ENCODE assay signal across 24 cellular contexts in the genomic region with DNA sequence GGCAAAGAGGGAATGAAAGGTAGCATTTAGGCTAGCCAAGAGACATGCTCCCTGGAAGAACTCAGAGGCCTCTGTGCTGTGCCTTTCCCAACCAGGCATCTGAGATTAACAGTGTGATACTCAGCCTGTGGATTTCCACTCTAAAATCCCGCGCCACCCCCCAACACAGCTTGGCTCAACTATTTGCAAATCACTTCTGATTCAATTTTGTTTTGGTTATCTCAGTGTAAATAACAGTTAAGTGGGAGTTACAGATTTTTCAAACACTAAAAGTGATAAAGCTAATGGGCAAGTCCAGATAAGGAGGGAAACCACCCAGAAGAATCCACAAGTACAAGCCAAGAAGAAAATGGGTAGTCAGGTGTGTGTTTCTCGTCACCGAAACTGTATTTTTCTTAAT. TPM values are rescaled to one million over a fixed set of nuclear protein-coding genes. Genes with fewer than 3 reads are reported as not detected.
DNase-seq lines count a peak whose midpoint lies in the region; ATAC-seq and TF ChIP-seq lines count a peak whose summit lies in the region.
"Had no signal": no experiment of that assay in that cellular context is flagged by ENCODE, and none has a peak within 500 bp of the region (broad histone marks: within the 10 kb centered on the region; RNA-seq: fewer than 3 reads in every experiment).

No MANE protein-coding gene starts in this region.

- H3K18ac ChIP-seq in mesendoderm (ENCODE audit: low read length): no peak overlapping the region

- H3K9me3 ChIP-seq in right atrium auricular region: no peaks in the 10 kb centered on the region
- H3K9me3 ChIP-seq: lower lobe of right lung, prostate gland, vagina had no signal

- H3K9me3 Mint-ChIP-seq in T-helper 2 cell treated with Interferon-gamma antibody and Interleukin-4, amounts not matched to agents 5 μg/mL and 100 μg/mL, for 36 hours: no peaks in the 10 kb centered on the region
- no peaks in the 10 kb centered on the region for H3K9me3 Mint-ChIP-seq in type B pancreatic cell
- H3K9me3 Mint-ChIP-seq: activated B cell treated with CpG ODN at 0.5 μM for 24 hours; activated CD8-positive, alpha-beta T cell treated with anti-CD3 and anti-CD28 coated beads for 36 hours; HFFc6; naive thymus-derived CD8-positive, alpha-beta T cell had no signal

- no peak overlapping the region for H3K27ac Mint-ChIP-seq in T-helper 2 cell treated with Interferon-gamma antibody and Interleukin-4, amounts not matched to agents 5 μg/mL and 100 μg/mL, for 36 hours
- no peak overlapping the region for H3K27ac Mint-ChIP-seq in type B pancreatic cell
- H3K27ac Mint-ChIP-seq: activated CD8-positive, alpha-beta T cell treated with anti-CD3 and anti-CD28 coated beads for 36 hours had no signal

- no CpG with 5 or more reads among the region's 4 CpGs for WGBS in mesendoderm (ENCODE audit: extremely low coverage, insufficient coverage, low lambda C conversion rate)

- no peak for ATAC-seq in GM18870 (IDR thresholded peaks at IDR 0.05; ENCODE audit: unreplicated experiment)
- ATAC-seq: naive thymus-derived CD8-positive, alpha-beta T cell; Right ventricle myocardium inferior had no signal

- H2AK5ac ChIP-seq in mesendoderm (ENCODE audit: low read length): no peak overlapping the region

- H3K4me1 ChIP-seq in mesendoderm (ENCODE audit: control insufficient read depth, low read depth, low read length): peaks cover 12% of the 10 kb centered on the region
- H3K4me1 ChIP-seq in right atrium auricular region: peaks cover 0 to 42% of the 10 kb centered on the region in 2 donors
- H3K4me1 ChIP-seq: prostate gland had no signal

- no peak overlapping the region for H3K23ac ChIP-seq in mesendoderm (ENCODE audit: low read length)

- H3K27me3 ChIP-seq in mesendoderm (ENCODE audit: insufficient read depth, low read length, poor library complexity) (peaks cover 3% of the 10 kb centered on the region), right atrium auricular region (no peaks in the 10 kb centered on the region)
- H3K27me3 ChIP-seq: vagina had no signal

- DNase-seq in T-helper 2 cell treated with Interferon-gamma antibody and Interleukin-4, amounts not matched to agents 5 μg/mL and 100 μg/mL, for 36 hours (ENCODE audit: low spot score): no peak
- no peak for DNase-seq in T-helper 2 cell
- DNase-seq in dermis blood vessel endothelial cell: peak; percentile 28
- DNase-seq in mesendoderm: peak; percentile 89
- DNase-seq in type B pancreatic cell (ENCODE audit: extremely low spot score, unreplicated experiment): no peak
- no peak for DNase-seq in right atrium auricular region (ENCODE audit: low spot score)
- DNase-seq in NCI-H345 (lab: John Stamatoyannopoulos, UW): no peak
- DNase-seq: activated B cell treated with CpG ODN at 0.5 μM for 24 hours; activated CD8-positive, alpha-beta T cell treated with anti-CD3 and anti-CD28 coated beads for 36 hours; activated naive CD4-positive, alpha-beta T cell treated with anti-CD3 and anti-CD28 coated beads, Interleukin-2, amount 50 U/mL, for 16 hours; activated T-cell treated with anti-CD3 and anti-CD28 coated beads, Interleukin-2, amount 50 U/mL, for 1 hour; DMS79; HFFc6; KG1; lower lobe of right lung; NCI-H2081; NCI-H524 treated with DMSO at 0.1 percent for 48 hours; small intestine; T-helper 1 cell had no signal

- H3K4ac ChIP-seq in mesendoderm (ENCODE audit: low read depth, low read length): no peak overlapping the region

- no peak overlapping the region for H2BK5ac ChIP-seq in mesendoderm (ENCODE audit: low read length)

- H3K4me1 Mint-ChIP-seq in T-helper 2 cell treated with Interferon-gamma antibody and Interleukin-4, amounts not matched to agents 5 μg/mL and 100 μg/mL, for 36 hours (ENCODE audit: low read depth): peaks cover 45% of the 10 kb centered on the region
- peaks cover 33% of the 10 kb centered on the region for H3K4me1 Mint-ChIP-seq in type B pancreatic cell (ENCODE audit: unreplicated experiment)

- peak overlapping the region; percentile 61 for H3K56ac ChIP-seq in mesendoderm (ENCODE audit: low read length)

- no peak overlapping the region for H3K4me2 ChIP-seq in mesendoderm (ENCODE audit: low read length)

- no peak overlapping the region for H3K9ac ChIP-seq in mesendoderm (ENCODE audit: low read length)

- peaks cover 3% of the 10 kb centered on the region for H3K79me1 ChIP-seq in mesendoderm (ENCODE audit: low read length)

- no peak overlapping the region for H2BK120ac ChIP-seq in mesendoderm (ENCODE audit: low read depth, low read length)

- H3K79me2 ChIP-seq in mesendoderm (ENCODE audit: control insufficient read depth, insufficient read depth, low read length): peaks cover 10% of the 10 kb centered on the region

- peaks cover 45% of the 10 kb centered on the region for H3K27me3 Mint-ChIP-seq in T-helper 2 cell treated with Interferon-gamma antibody and Interleukin-4, amounts not matched to agents 5 μg/mL and 100 μg/mL, for 36 hours (ENCODE audit: low read depth)
- H3K27me3 Mint-ChIP-seq in type B pancreatic cell: peaks cover 42% of the 10 kb centered on the region

- TF ChIP-seq CTCF in type B pancreatic cell (conservative IDR thresholded peaks at IDR 0.05): no peak
- TF ChIP-seq CTCF in right atrium auricular region (IDR thresholded peaks at IDR 0.05): no peak

- no peak overlapping the region for H3K27ac ChIP-seq in mesendoderm (ENCODE audit: low read depth, low read length)
- no peak overlapping the region for H3K27ac ChIP-seq in right atrium auricular region
- H3K27ac ChIP-seq: prostate gland had no signal

- peak overlapping the region; percentile 32 for H3K4me3 Mint-ChIP-seq in T-helper 2 cell treated with Interferon-gamma antibody and Interleukin-4, amounts not matched to agents 5 μg/mL and 100 μg/mL, for 36 hours
- peak overlapping the region; percentile 52 for H3K4me3 Mint-ChIP-seq in type B pancreatic cell

- H3K36me3 ChIP-seq in mesendoderm (ENCODE audit: control insufficient read depth, insufficient read depth, low read length) (no peaks in the 10 kb centered on the region), right atrium auricular region (no peaks in the 10 kb centered on the region)
- H3K36me3 ChIP-seq: lower lobe of right lung, prostate gland, vagina had no signal

- H2BK15ac ChIP-seq in mesendoderm (replicated peaks; ENCODE audit: low read depth): no peak overlapping the region

- no peak overlapping the region for H4K5ac ChIP-seq in mesendoderm (ENCODE audit: low read length)

- H3K36me3 Mint-ChIP-seq in T-helper 2 cell treated with Interferon-gamma antibody and Interleukin-4, amounts not matched to agents 5 μg/mL and 100 μg/mL, for 36 hours (ENCODE audit: low read depth): peaks cover 14% of the 10 kb centered on the region
- peaks cover 3% of the 10 kb centered on the region for H3K36me3 Mint-ChIP-seq in type B pancreatic cell

- H4K8ac ChIP-seq in mesendoderm (ENCODE audit: low read depth, low read length): no peak overlapping the region

- no peak overlapping the region for H3K4me3 ChIP-seq in mesendoderm (ENCODE audit: low read length)
- no peak overlapping the region for H3K4me3 ChIP-seq in right atrium auricular region

RNA-seq across cellular contexts. Expression of gene NRP2, which starts 1.4 kb away (rescaled TPM):
- total RNA-seq in dermis blood vessel endothelial cell: 165 and 254 TPM in 2 replicates
- 25.9 TPM for polyA plus RNA-seq in mesendoderm (2013, experiment 1 of 2)
- polyA plus RNA-seq in mesendoderm (2013, experiment 2 of 2): 23.7 TPM
- total RNA-seq in type B pancreatic cell (ENCODE audit: low replicate concordance): 18.7 and 109 TPM in 2 replicates
- 10 to 100 TPM in 1 of 2 donors, 1 to 10 TPM in 1; 7.1 to 10.9 TPM for total RNA-seq in right atrium auricular region
- polyA plus RNA-seq: naive thymus-derived CD8-positive, alpha-beta T cell had no signal

Comparison
In these comparisons a context has a peak if more than half of its experiments do, and no peak if none do; other contexts are left out.
1. DNase-seq: peak in dermis blood vessel endothelial cell (single experiment) and mesendoderm (single experiment); none in T-helper 2 cell treated with Interferon-gamma antibody and Interleukin-4, amounts not matched to agents 5 μg/mL and 100 μg/mL, for 36 hours (single experiment), T-helper 2 cell (0 of 5), type B pancreatic cell (single experiment), right atrium auricular region (single experiment) and NCI-H345 (single experiment).